ENCODE assay signal across 1 cellular context in the genomic region with DNA sequence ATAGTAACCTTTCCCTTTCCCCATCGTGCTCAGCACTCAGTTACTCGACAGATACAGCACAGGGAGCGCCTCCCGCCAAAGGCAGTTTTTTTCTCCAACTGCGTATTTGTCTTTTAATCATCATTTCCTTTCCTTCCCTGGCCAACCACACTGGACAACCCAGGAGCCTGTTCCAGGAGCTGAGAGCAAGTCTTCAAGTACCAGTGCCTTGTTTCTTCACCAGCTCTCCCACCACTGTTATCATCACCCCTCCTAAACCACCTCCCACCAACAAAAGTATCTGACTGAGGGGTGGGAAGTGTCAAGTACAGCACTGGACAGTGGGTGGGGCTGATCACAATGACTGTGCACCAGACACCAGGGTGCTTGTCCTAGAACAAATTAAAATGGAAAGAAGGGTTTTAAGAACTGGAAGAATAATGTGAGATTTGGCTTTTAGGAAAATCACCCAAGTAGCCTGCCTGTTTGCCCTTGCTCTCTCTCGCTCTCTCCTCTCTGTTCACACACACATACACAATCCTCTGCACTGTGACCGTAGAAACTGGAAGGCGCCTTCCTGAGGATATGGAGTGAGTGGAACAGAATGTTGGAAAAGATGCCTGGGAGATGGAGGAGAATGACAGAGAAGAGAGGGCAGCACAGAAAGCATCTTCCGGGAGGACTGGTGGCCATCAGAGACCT.
TF ChIP-seq lines count a peak whose summit lies in the region.

No MANE protein-coding gene starts in this region.

TF ChIP-seq in WTC11, 78 proteins besides CTCF, POLR2A, EP300 and RAD21 (continued from another document):
- TF ChIP-seq NR3C1 (CRISPR knock-in tag; conservative IDR thresholded peaks at IDR 0.05; ENCODE audit: low read depth) (no peak), NFATC4 (CRISPR knock-in tag; IDR thresholded peaks at IDR 0.05) (no peak), SOX15 (CRISPR knock-in tag; IDR thresholded peaks at IDR 0.05) (no peak), ESRRA (CRISPR knock-in tag; IDR thresholded peaks at IDR 0.05; ENCODE audit: borderline replicate concordance) (no peak), ELF4 (CRISPR knock-in tag; IDR thresholded peaks at IDR 0.05; ENCODE audit: low read depth) (no peak)
- TF ChIP-seq, protein P1, sequence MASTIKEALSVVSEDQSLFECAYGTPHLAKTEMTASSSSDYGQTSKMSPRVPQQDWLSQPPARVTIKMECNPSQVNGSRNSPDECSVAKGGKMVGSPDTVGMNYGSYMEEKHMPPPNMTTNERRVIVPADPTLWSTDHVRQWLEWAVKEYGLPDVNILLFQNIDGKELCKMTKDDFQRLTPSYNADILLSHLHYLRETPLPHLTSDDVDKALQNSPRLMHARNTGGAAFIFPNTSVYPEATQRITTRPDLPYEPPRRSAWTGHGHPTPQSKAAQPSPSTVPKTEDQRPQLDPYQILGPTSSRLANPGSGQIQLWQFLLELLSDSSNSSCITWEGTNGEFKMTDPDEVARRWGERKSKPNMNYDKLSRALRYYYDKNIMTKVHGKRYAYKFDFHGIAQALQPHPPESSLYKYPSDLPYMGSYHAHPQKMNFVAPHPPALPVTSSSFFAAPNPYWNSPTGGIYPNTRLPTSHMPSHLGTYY (CRISPR knock-in tag; IDR thresholded peaks at IDR 0.05), result no peak
